ENCODE assay signal across 1 cellular context in genomic region chr20:380763-381580, GRCh38.
A peak's percentile ranks its signal among the peaks of the same experiment; 100 is the strongest.
TF ChIP-seq lines count a peak whose summit lies in the region.

No MANE protein-coding gene starts in this region.

TF ChIP-seq in HepG2, 621 proteins besides CTCF, POLR2A, EP300 and RAD21 (continued from another document and continues in another):
- TF ChIP-seq ZBTB25 (CRISPR knock-in tag; IDR thresholded peaks at IDR 0.05) (peak; percentile 100), GRHL1 (CRISPR knock-in tag; conservative IDR thresholded peaks at IDR 0.05) (no peak), ZNF234 (CRISPR knock-in tag; conservative IDR thresholded peaks at IDR 0.05) (0 out of 2 replicates have a peak, but pooled peaks have one; percentile 20), POGZ (CRISPR knock-in tag; IDR thresholded peaks at IDR 0.05) (0 out of 2 replicates have a peak, but pooled peaks have one; percentile 12), TBX2 (CRISPR knock-in tag; IDR thresholded peaks at IDR 0.05; ENCODE audit: borderline replicate concordance) (peak; percentile 86), PAF1 (CRISPR knock-in tag; IDR thresholded peaks at IDR 0.05) (no peak), SSRP1 (CRISPR knock-in tag; IDR thresholded peaks at IDR 0.05) (peak; percentile 97), TEAD3 (CRISPR knock-in tag; optimal IDR thresholded peaks at IDR 0.05; ENCODE audit: borderline replicate concordance) (no peak), BORCS8-MEF2B (CRISPR knock-in tag; IDR thresholded peaks at IDR 0.05) (peak; percentile 87), ZBTB4 (CRISPR knock-in tag; IDR thresholded peaks at IDR 0.05; ENCODE audit: borderline replicate concordance) (0 out of 2 replicates have a peak, but pooled peaks have one; percentile 33), TOPORS (CRISPR knock-in tag; IDR thresholded peaks at IDR 0.05) (peak; percentile 49; the same call in 1 of the 2 replicates), ZNF564 (CRISPR knock-in tag; IDR thresholded peaks at IDR 0.05) (peak; percentile 84), ZNF121 (CRISPR knock-in tag; IDR thresholded peaks at IDR 0.05) (peak; percentile 35; the same call in 1 of the 2 replicates), EHMT2 (IDR thresholded peaks at IDR 0.05; ENCODE audit: borderline replicate concordance, low read depth, low read length) (no peak), ZNF362 (CRISPR knock-in tag; IDR thresholded peaks at IDR 0.05; ENCODE audit: borderline replicate concordance) (peak; percentile 98), THRA (CRISPR knock-in tag; IDR thresholded peaks at IDR 0.05; ENCODE audit: borderline replicate concordance) (peak; percentile 78), DPF2 (CRISPR knock-in tag; IDR thresholded peaks at IDR 0.05; ENCODE audit: borderline replicate concordance, low read depth) (peak; percentile 45), ZNF20 (CRISPR knock-in tag; IDR thresholded peaks at IDR 0.05) (no peak), ATF1 (CRISPR knock-in tag; IDR thresholded peaks at IDR 0.05) (no peak), PATZ1 (CRISPR knock-in tag; IDR thresholded peaks at IDR 0.05) (peak; percentile 84), HOXA7 (CRISPR knock-in tag; IDR thresholded peaks at IDR 0.05) (no peak), SPEN (CRISPR knock-in tag; IDR thresholded peaks at IDR 0.05; ENCODE audit: low read depth) (peak; percentile 62; the same call in 1 of the 2 replicates), MYNN (CRISPR knock-in tag; IDR thresholded peaks at IDR 0.05; ENCODE audit: low read depth) (no peak; the same call in 1 of the 2 replicates), SOX5 (CRISPR knock-in tag; IDR thresholded peaks at IDR 0.05; ENCODE audit: borderline replicate concordance) (0 out of 2 replicates have a peak, but pooled peaks have one; percentile 43), ZNF775 (CRISPR knock-in tag; IDR thresholded peaks at IDR 0.05; ENCODE audit: borderline replicate concordance) (no peak), ARID3A (IDR thresholded peaks at IDR 0.05; ENCODE audit: low read depth, low read length) (no peak), ATRX (CRISPR knock-in tag; IDR thresholded peaks at IDR 0.05; ENCODE audit: borderline replicate concordance) (no peak), IRF1 (CRISPR knock-in tag; IDR thresholded peaks at IDR 0.05; ENCODE audit: low read depth) (0 out of 2 replicates have a peak, but pooled peaks have one; percentile 29), CERS6 (CRISPR knock-in tag; IDR thresholded peaks at IDR 0.05) (peak; percentile 92), TMF1 (CRISPR knock-in tag; IDR thresholded peaks at IDR 0.05; ENCODE audit: low read depth) (peak; percentile 69), ZNF275 (CRISPR knock-in tag; IDR thresholded peaks at IDR 0.05; ENCODE audit: borderline replicate concordance) (peak; percentile 88; the same call in 1 of the 2 replicates), ZBTB26 (CRISPR knock-in tag; IDR thresholded peaks at IDR 0.05; ENCODE audit: borderline replicate concordance) (peak; percentile 80), MEIS1 (CRISPR knock-in tag; IDR thresholded peaks at IDR 0.05; ENCODE audit: borderline replicate concordance) (no peak; the same call in none of the 2 replicates), ELK4 (CRISPR knock-in tag; IDR thresholded peaks at IDR 0.05; ENCODE audit: borderline replicate concordance) (no peak), GATAD1 (CRISPR knock-in tag; IDR thresholded peaks at IDR 0.05) (peak; percentile 62), ZNF883 (CRISPR knock-in tag; IDR thresholded peaks at IDR 0.05; ENCODE audit: not compliant biosample characterization) (peak; percentile 78), ZNF180 (CRISPR knock-in tag; IDR thresholded peaks at IDR 0.05; ENCODE audit: borderline replicate concordance, low read depth) (no peak), LCORL (IDR thresholded peaks at IDR 0.05) (no peak), LCORL (CRISPR knock-in tag; IDR thresholded peaks at IDR 0.05) (peak; percentile 87)
